Comparison of ENCODE assay signal across 13 cellular contexts in the genomic region with DNA sequence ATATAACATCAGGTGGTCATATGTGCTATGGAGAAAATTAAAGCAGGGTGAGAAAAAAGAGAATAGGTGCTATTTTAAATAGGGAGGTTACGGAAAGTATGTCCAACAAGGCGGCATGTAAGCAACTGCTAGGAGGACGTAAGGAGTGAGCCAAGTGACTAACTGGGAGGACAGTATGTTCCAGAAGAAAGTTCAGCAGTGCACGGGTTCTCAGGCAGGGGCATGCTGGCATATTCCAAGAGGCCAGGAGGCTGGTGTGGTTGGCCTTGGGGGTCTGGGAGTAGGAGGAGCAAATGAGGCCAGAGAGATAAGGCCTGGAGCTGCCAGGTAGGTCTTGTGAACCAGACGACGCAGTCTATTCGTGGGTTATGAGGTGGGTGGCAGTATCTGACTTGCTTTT.
"Had no signal": no experiment of that assay in that cellular context is flagged by ENCODE, and none has a peak within 500 bp of the region (broad histone marks: within the 10 kb centered on the region; RNA-seq: fewer than 3 reads in every experiment).

No MANE protein-coding gene starts in this region.

- H3K4me3 ChIP-seq: adrenal gland, heart right ventricle, pancreas, SK-N-MC had no signal

- H3K27me3 ChIP-seq: adrenal gland, heart right ventricle, pancreas had no signal

- H3K9me3 ChIP-seq: adrenal gland, heart right ventricle, pancreas had no signal

- H3K4me1 ChIP-seq: adrenal gland, pancreas had no signal

- H3K27ac ChIP-seq: adrenal gland, heart right ventricle, pancreas, SK-N-MC, VCaP had no signal

- DNase-seq: activated CD8-positive, alpha-beta memory T cell treated with anti-CD3 and anti-CD28 coated beads, Interleukin-2, amount 50 U/mL, for 4 hours; activated naive CD4-positive, alpha-beta T cell; activated T-cell treated with anti-CD3 and anti-CD28 coated beads, Interleukin-2, amount 50 U/mL, for 72 hours; adrenal gland; foreskin melanocyte; heart right ventricle; left ventricle myocardium superior; mesenchymal stem cell; pancreas; small intestine; T-cell had no signal

- ATAC-seq: activated T-cell treated with anti-CD3 and anti-CD28 coated beads, Interleukin-2, amount 50 U/mL, for 72 hours; left ventricle myocardium superior; T-cell had no signal

- H3K36me3 ChIP-seq: adrenal gland, heart right ventricle, pancreas had no signal
